8 cellular contexts compared by ENCODE assay signal in genomic region chr2:202871161-202872141, GRCh38. TPM values are rescaled to one million over a fixed set of nuclear protein-coding genes. Genes with fewer than 3 reads are reported as not detected.
DNase-seq lines count a peak whose midpoint lies in the region; ATAC-seq and TF ChIP-seq lines count a peak whose summit lies in the region.

ICA1L (minus strand) TSS chr2:202871766; CDS start chr2:202829009, 42,757 bp downstream.

- H3K4me1 ChIP-seq in BLaER1 (peaks cover 6% of the 10 kb centered on the region; the same call in 1 of the 2 replicates), lung (ENCODE audit: control insufficient read depth in 2 of 2, insufficient read depth in 2 of 2, low read length in 2 of 2) (no peaks in the 10 kb centered on the region)

- peak within 1 kb of the TSS; percentile 90 for H3K27ac Mint-ChIP-seq in activated CD8-positive, alpha-beta T cell treated with anti-CD3 and anti-CD28 coated beads for 36 hours

- 0% methylated on average over 65 to 105 of the region's 105 CpGs for WGBS in lung, 2 donors

- H3K9me3 ChIP-seq in BLaER1 (no peaks in the 10 kb centered on the region), lung (ENCODE audit: control insufficient read depth in 2 of 2, insufficient read depth in 1 of 2, low read length in 1 of 2) (no peaks in the 10 kb centered on the region)

- H3K4me3 ChIP-seq in BLaER1 = peak within 1 kb of the TSS; percentile 84
- H3K4me3 ChIP-seq in lung = peak within 1 kb of the TSS; percentile 96

- H3K36me3 ChIP-seq in BLaER1 (no peaks in the 10 kb centered on the region), lung (ENCODE audit: control insufficient read depth in 2 of 2, insufficient read depth in 2 of 2, low read length in 2 of 2) (no peaks in the 10 kb centered on the region)

- POLR2A ChIA-PET in activated CD8-positive, alpha-beta T cell treated with anti-CD3 and anti-CD28 coated beads for 36 hours (lab: Charles Lee) = interaction anchor here (0.7 to 1.8 kb wide), 6 partner anchors 39 to 368 kb away, joined by 3 to 5 read pairs (median 4); partner anchors contain the start of gene CYP20A1

- H3K9ac ChIP-seq in BLaER1 = peak within 1 kb of the TSS; percentile 83

- DNase-seq in NCI-H748 treated with DMSO at 0.1 percent for 48 hours (lab: John Stamatoyannopoulos, UW) (peak; percentile 69), ecto neural progenitor cell (ENCODE audit: low spot score) (peak; percentile 93), lung (ENCODE audit: low spot score) (peak; percentile 37)
- peak; percentile 76 for DNase-seq in activated CD8-positive, alpha-beta T cell treated with anti-CD3 and anti-CD28 coated beads for 36 hours
- peak; percentile 27 for DNase-seq in stimulated activated CD8-positive, alpha-beta memory T cell treated with anti-CD3 and anti-CD28 coated beads, Interleukin-12 subunit alpha, Interleukin-12 subunit beta, amount 100 ng/mL, for 24 hours (ENCODE audit: extremely low read depth)

- H3K27me3 Mint-ChIP-seq in activated CD8-positive, alpha-beta T cell treated with anti-CD3 and anti-CD28 coated beads for 36 hours = no peaks in the 10 kb centered on the region

- H3K27me3 ChIP-seq in BLaER1 = no peaks in the 10 kb centered on the region
- no peaks in the 10 kb centered on the region for H3K27me3 ChIP-seq in lung (ENCODE audit: control insufficient read depth, insufficient read depth)

- no peak for TF ChIP-seq CTCF in activated CD8-positive, alpha-beta T cell treated with anti-CD3 and anti-CD28 coated beads for 36 hours (IDR thresholded peaks at IDR 0.05)
- TF ChIP-seq CTCF in lung (IDR thresholded peaks at IDR 0.05; ENCODE audit: control extremely low read depth, extremely low read depth) = no peak

- H3K4me1 Mint-ChIP-seq in activated CD8-positive, alpha-beta T cell treated with anti-CD3 and anti-CD28 coated beads for 36 hours (ENCODE audit: low read depth) = peaks cover 9% of the 10 kb centered on the region

- H3K4me2 ChIP-seq in BLaER1 = peak within 1 kb of the TSS; percentile 90

- H3K27ac ChIP-seq in BLaER1 (peak within 1 kb of the TSS; percentile 87), lung (ENCODE audit: low read depth in 1 of 2, low read length in 1 of 2) (peak within 1 kb of the TSS; percentile 85 to 86)

- H3K36me3 Mint-ChIP-seq in activated CD8-positive, alpha-beta T cell treated with anti-CD3 and anti-CD28 coated beads for 36 hours (ENCODE audit: low read depth) = no peaks in the 10 kb centered on the region

- ATAC-seq in GM19043 (IDR thresholded peaks at IDR 0.05; ENCODE audit: low read depth, unreplicated experiment) = peak; percentile 67
- peak; percentile 73 for ATAC-seq in HG03342 (IDR thresholded peaks at IDR 0.05; ENCODE audit: unreplicated experiment)
- ATAC-seq in activated CD8-positive, alpha-beta T cell treated with anti-CD3 and anti-CD28 coated beads for 36 hours = peak; percentile 83
- peak; percentile 85 for ATAC-seq in lung (ENCODE audit: insufficient read depth, low FRiP score)

- CTCF ChIA-PET in activated CD8-positive, alpha-beta T cell treated with anti-CD3 and anti-CD28 coated beads for 36 hours (lab: Charles Lee) = interaction anchor here (0.7 to 2.6 kb wide), 18 partner anchors 10 to 307 kb away, joined by 3 to 28 read pairs (median 4); no protein-coding TSS in a partner anchor

- peak within 1 kb of the TSS; percentile 83 for H3K4me3 Mint-ChIP-seq in activated CD8-positive, alpha-beta T cell treated with anti-CD3 and anti-CD28 coated beads for 36 hours

- H3K9me3 Mint-ChIP-seq in activated CD8-positive, alpha-beta T cell treated with anti-CD3 and anti-CD28 coated beads for 36 hours = no peaks in the 10 kb centered on the region

- H4K20me1 ChIP-seq in BLaER1 = no peaks in the 10 kb centered on the region

- intact Hi-C loops in activated CD8-positive, alpha-beta T cell treated with anti-CD3 and anti-CD28 coated beads for 36 hours (cut with micrococcal nuclease) = loop anchor here (5.0 kb wide), 2 partner anchors 284 to 299 kb away; no protein-coding TSS in a partner anchor

RNA-seq across cellular contexts. Expression of gene ICA1L, which starts in this region (rescaled TPM):
- 1 to 10 TPM; 7.1 to 8.0 TPM for total RNA-seq in activated CD8-positive, alpha-beta T cell treated with anti-CD3 and anti-CD28 coated beads for 36 hours
- 10 to 100 TPM in 1 of 2 donors, 1 to 10 TPM in 1; 9.2 to 21.2 TPM for total RNA-seq in lung
- 1 to 10 TPM; 1.3 to 2.6 TPM for polyA plus RNA-seq in lung

Comparison
In these comparisons a context has a peak if more than half of its experiments do, and no peak if none do; other contexts are left out.
1. Peak in every context shown above with its lines: DNase-seq, ATAC-seq, H3K4me3 ChIP-seq and H3K27ac ChIP-seq.
2. DNase-seq: peak in every context shown above with its lines; median percentile 93 in ecto neural progenitor cell; 76 in activated CD8-positive, alpha-beta T cell treated with anti-CD3 and anti-CD28 coated beads for 36 hours; 69 in NCI-H748 treated with DMSO at 0.1 percent for 48 hours; 37 in lung; 27 in stimulated activated CD8-positive, alpha-beta memory T cell treated with anti-CD3 and anti-CD28 coated beads, Interleukin-12 subunit alpha, Interleukin-12 subunit beta, amount 100 ng/mL, for 24 hours.